In genomic region chr12:25184132-25184531, GRCh38 we compare ENCODE assay signal across 21 cellular contexts. TPM values are rescaled to one million over a fixed set of nuclear protein-coding genes. Genes with fewer than 3 reads are reported as not detected.
"Had no signal": no experiment of that assay in that cellular context is flagged by ENCODE, and none has a peak within 500 bp of the region (broad histone marks: within the 10 kb centered on the region; RNA-seq: fewer than 3 reads in every experiment).

No MANE protein-coding gene starts in this region.

- DNase-seq: colonic mucosa; dermis blood vessel endothelial cell; endodermal cell; erythroblast; foreskin melanocyte; heart left ventricle; hippocampal formation; left colon; left ventricle myocardium superior; mesenchymal stem cell; naive B cell; occipital lobe; pancreas; right cardiac atrium; small intestine; stimulated activated CD4-positive, alpha-beta T cell treated with anti-CD3 and anti-CD28 coated beads, Interleukin-12 subunit alpha, Interleukin-12 subunit beta, amount 100 ng/mL, for 4 hours; trophoblast cell had no signal

- H3K9me3 Mint-ChIP-seq: endodermal cell, nephron had no signal

- H3K27ac Mint-ChIP-seq: endodermal cell, naive B cell, nephron, progenitor cell of endocrine pancreas had no signal

- H3K27me3 Mint-ChIP-seq: naive B cell, progenitor cell of endocrine pancreas had no signal

- ATAC-seq: heart left ventricle, left colon, left ventricle myocardium superior, pancreas, right cardiac atrium had no signal

- H3K4me3 Mint-ChIP-seq: endodermal cell, naive B cell, nephron had no signal

RNA-seq across cellular contexts. Expression of gene DNAI7, which starts 10.8 kb away (rescaled TPM):
- total RNA-seq: colonic mucosa, dermis blood vessel endothelial cell, endothelial cell of umbilical vein, kidney epithelial cell had no signal
